In genomic region chr3:194379651-194380050, GRCh38 we compare ENCODE assay signal across 32 cellular contexts. TPM values are rescaled to one million over a fixed set of nuclear protein-coding genes. Genes with fewer than 3 reads are reported as not detected.
A peak's percentile ranks its signal among the peaks of the same experiment; 100 is the strongest.
DNase-seq lines count a peak whose midpoint lies in the region; ATAC-seq and TF ChIP-seq lines count a peak whose summit lies in the region.
"Had no signal": no experiment of that assay in that cellular context is flagged by ENCODE, and none has a peak within 500 bp of the region (broad histone marks: within the 10 kb centered on the region; RNA-seq: fewer than 3 reads in every experiment).

No MANE protein-coding gene starts in this region.

- H3K9ac ChIP-seq in neural progenitor cell: no peak overlapping the region
- H3K9ac ChIP-seq: BLaER1 treated with 17β-estradiol and CSF1 and Interleukin-3, amounts not matched to agents 10 nM and 100 nM had no signal

- no peaks in the 10 kb centered on the region for H4K20me1 ChIP-seq in neural progenitor cell (ENCODE audit: low read depth)
- H4K20me1 ChIP-seq: BLaER1 treated with 17β-estradiol and CSF1 and Interleukin-3, amounts not matched to agents 10 nM and 100 nM had no signal

- H3K4me3 ChIP-seq in RWPE2 (ENCODE audit: severe bottlenecking): no peak overlapping the region
- H3K4me3 ChIP-seq in neural progenitor cell: no peak overlapping the region
- H3K4me3 ChIP-seq in lower lobe of right lung: no peak overlapping the region
- H3K4me3 ChIP-seq: BLaER1 treated with 17β-estradiol and CSF1 and Interleukin-3, amounts not matched to agents 10 nM and 100 nM; heart right ventricle; suprapubic skin had no signal

- H3K79me2 ChIP-seq in neural progenitor cell (ENCODE audit: low read depth): no peaks in the 10 kb centered on the region

- H2AFZ ChIP-seq in neural progenitor cell (replicated peaks): no peak overlapping the region

- H3K27ac ChIP-seq in RWPE2 (ENCODE audit: poor library complexity, severe bottlenecking) (no peak overlapping the region), neural progenitor cell (no peak overlapping the region), lower lobe of right lung (no peak overlapping the region)
- H3K27ac ChIP-seq: 22Rv1; BLaER1 treated with 17β-estradiol and CSF1 and Interleukin-3, amounts not matched to agents 10 nM and 100 nM; heart right ventricle; suprapubic skin; VCaP had no signal

- H3K9me3 ChIP-seq in RWPE2 (ENCODE audit: severe bottlenecking) (no peaks in the 10 kb centered on the region), neural progenitor cell (ENCODE audit: low read depth) (no peaks in the 10 kb centered on the region), lower lobe of right lung (no peaks in the 10 kb centered on the region)
- H3K9me3 ChIP-seq: heart right ventricle, suprapubic skin had no signal

- H3K36me3 ChIP-seq in RWPE2 (ENCODE audit: low read depth) (no peaks in the 10 kb centered on the region), neural progenitor cell (no peaks in the 10 kb centered on the region), lower lobe of right lung (no peaks in the 10 kb centered on the region)
- H3K36me3 ChIP-seq: BLaER1 treated with 17β-estradiol and CSF1 and Interleukin-3, amounts not matched to agents 10 nM and 100 nM; heart right ventricle; suprapubic skin had no signal

- TF ChIP-seq CTCF in RWPE2 (IDR thresholded peaks at IDR 0.05; ENCODE audit: poor library complexity, severe bottlenecking) (no peak), neural progenitor cell (IDR thresholded peaks at IDR 0.05) (no peak), chondrocyte (IDR thresholded peaks at IDR 0.05) (no peak), lower lobe of right lung (IDR thresholded peaks at IDR 0.05) (no peak)

- no peak overlapping the region for H3K4me3 Mint-ChIP-seq in neural progenitor cell
- H3K4me3 Mint-ChIP-seq in chondrocyte (ENCODE audit: unreplicated experiment): no peak overlapping the region
- H3K4me3 Mint-ChIP-seq: activated CD4-positive, alpha-beta T cell treated with anti-CD3 and anti-CD28 coated beads for 36 hours; activated CD8-positive, alpha-beta T cell treated with anti-CD3 and anti-CD28 coated beads for 36 hours; activated naive CD4-positive, alpha-beta T cell treated with anti-CD3 and anti-CD28 coated beads for 36 hours; activated T-helper 1 cell treated with anti-CD3 and anti-CD28 coated beads, Interleukin-12 subunit alpha, Interleukin-12 subunit beta, Interleukin-2, Interleukin-4 antibody, amounts not matched to agents 30 ng/mL and 10 ng/mL and 1 ng/mL, durations not matched to agents 14 hours and 24 hours and 36 hours; HFFc6; IgD-negative memory B cell; natural killer cell treated with Interleukin-12 subunit alpha and Interleukin-12 subunit beta and Interleukin-15 and Interleukin-18, amount 100 ng/mL, for 72 hours had no signal

- H3K4me1 Mint-ChIP-seq in neural progenitor cell (peaks cover 59% of the 10 kb centered on the region), chondrocyte (ENCODE audit: low read depth) (peaks cover 3% of the 10 kb centered on the region)
- H3K4me1 Mint-ChIP-seq: activated CD4-positive, alpha-beta T cell treated with anti-CD3 and anti-CD28 coated beads for 36 hours had no signal

- DNase-seq in NCI-H1417 (lab: John Stamatoyannopoulos, UW) (peak in 2 of 3 experiments; percentile 71 to 86), NCI-H1417 treated with DMSO at 0.1 percent for 48 hours (lab: John Stamatoyannopoulos, UW) (no peak), NCI-H1105 treated with DMSO at 0.1 percent for 48 hours (lab: John Stamatoyannopoulos, UW) (peak; percentile 77), RWPE2 (ENCODE audit: low spot score) (peak; percentile 4), neural progenitor cell (ENCODE audit: low spot score) (no peak), chondrocyte (ENCODE audit: low spot score) (no peak), lower lobe of right lung (no peak), NCI-H187 (lab: John Stamatoyannopoulos, UW) (no peak)
- DNase-seq: activated CD4-positive, alpha-beta T cell treated with anti-CD3 and anti-CD28 coated beads for 36 hours; activated CD8-positive, alpha-beta memory T cell treated with anti-CD3 and anti-CD28 coated beads, Interleukin-2, amount 50 U/mL, for 48 hours; activated CD8-positive, alpha-beta T cell treated with anti-CD3 and anti-CD28 coated beads for 36 hours; activated naive CD4-positive, alpha-beta T cell treated with anti-CD3 and anti-CD28 coated beads for 36 hours; DMS53; foreskin melanocyte; heart right ventricle; HFFc6; MV-4-11; NCI-H2171 treated with DMSO at 0.1 percent for 48 hours; stimulated activated naive CD4-positive, alpha-beta T cell; T-helper 9 cell had no signal

- peaks cover 9% of the 10 kb centered on the region for H3K27me3 Mint-ChIP-seq in neural progenitor cell (ENCODE audit: insufficient read depth, low read depth)
- H3K27me3 Mint-ChIP-seq in chondrocyte (ENCODE audit: low read depth): peaks cover 40% of the 10 kb centered on the region

- H3K4me1 ChIP-seq in RWPE2 (ENCODE audit: insufficient read depth, poor library complexity, severe bottlenecking): no peaks in the 10 kb centered on the region
- peaks cover 64% of the 10 kb centered on the region for H3K4me1 ChIP-seq in neural progenitor cell
- H3K4me1 ChIP-seq in lower lobe of right lung: peaks cover 7% of the 10 kb centered on the region

- intact Hi-C loops in lower lobe of right lung (cut with DNase I): no loop called here

- no peak overlapping the region for H3K4me2 ChIP-seq in neural progenitor cell
- H3K4me2 ChIP-seq: BLaER1 treated with 17β-estradiol and CSF1 and Interleukin-3, amounts not matched to agents 10 nM and 100 nM had no signal

- no peaks in the 10 kb centered on the region for H3K9me3 Mint-ChIP-seq in neural progenitor cell
- no peaks in the 10 kb centered on the region for H3K9me3 Mint-ChIP-seq in chondrocyte (ENCODE audit: low read depth)
- H3K9me3 Mint-ChIP-seq: activated CD8-positive, alpha-beta T cell treated with anti-CD3 and anti-CD28 coated beads for 36 hours; activated naive CD4-positive, alpha-beta T cell treated with anti-CD3 and anti-CD28 coated beads for 36 hours; activated T-helper 1 cell treated with anti-CD3 and anti-CD28 coated beads, Interleukin-12 subunit alpha, Interleukin-12 subunit beta, Interleukin-2, Interleukin-4 antibody, amounts not matched to agents 30 ng/mL and 10 ng/mL and 1 ng/mL, durations not matched to agents 14 hours and 24 hours and 36 hours; HFFc6; natural killer cell treated with Interleukin-12 subunit alpha and Interleukin-12 subunit beta and Interleukin-15 and Interleukin-18, amount 100 ng/mL, for 72 hours had no signal

- H3F3A ChIP-seq in neural progenitor cell (ENCODE audit: low read depth): peaks cover 45% of the 10 kb centered on the region

- H3K36me3 Mint-ChIP-seq in neural progenitor cell (no peaks in the 10 kb centered on the region), chondrocyte (ENCODE audit: low read depth) (no peaks in the 10 kb centered on the region)
- H3K36me3 Mint-ChIP-seq: natural killer cell treated with Interleukin-12 subunit alpha and Interleukin-12 subunit beta and Interleukin-15 and Interleukin-18, amount 100 ng/mL, for 72 hours had no signal

- H3K27me3 ChIP-seq in RWPE2 (ENCODE audit: insufficient read depth, poor library complexity, severe bottlenecking) (no peaks in the 10 kb centered on the region), neural progenitor cell (no peaks in the 10 kb centered on the region), lower lobe of right lung (ENCODE audit: low read depth) (peaks cover 20% of the 10 kb centered on the region)
- H3K27me3 ChIP-seq: BLaER1 treated with 17β-estradiol and CSF1 and Interleukin-3, amounts not matched to agents 10 nM and 100 nM had no signal

- H3K27ac Mint-ChIP-seq in neural progenitor cell (peak overlapping the region; percentile 51), chondrocyte (ENCODE audit: unreplicated experiment) (no peak overlapping the region)
- H3K27ac Mint-ChIP-seq: activated CD4-positive, alpha-beta T cell treated with anti-CD3 and anti-CD28 coated beads for 36 hours; activated CD8-positive, alpha-beta T cell treated with anti-CD3 and anti-CD28 coated beads for 36 hours; activated naive CD4-positive, alpha-beta T cell treated with anti-CD3 and anti-CD28 coated beads for 36 hours; activated T-helper 1 cell treated with anti-CD3 and anti-CD28 coated beads, Interleukin-12 subunit alpha, Interleukin-12 subunit beta, Interleukin-2, Interleukin-4 antibody, amounts not matched to agents 30 ng/mL and 10 ng/mL and 1 ng/mL, durations not matched to agents 14 hours and 24 hours and 36 hours; HFFc6; IgD-negative memory B cell; natural killer cell treated with Interleukin-12 subunit alpha and Interleukin-12 subunit beta and Interleukin-15 and Interleukin-18, amount 100 ng/mL, for 72 hours had no signal

- ATAC-seq in RWPE2 (ENCODE audit: low read depth) (no peak), lower lobe of right lung (no peak)
- ATAC-seq: activated CD4-positive, alpha-beta T cell treated with anti-CD3 and anti-CD28 coated beads for 36 hours; activated CD8-positive, alpha-beta T cell treated with anti-CD3 and anti-CD28 coated beads for 36 hours; heart right ventricle; natural killer cell treated with Interleukin-12 subunit alpha and Interleukin-12 subunit beta and Interleukin-15 and Interleukin-18, amount 100 ng/mL, for 72 hours had no signal

RNA-seq across cellular contexts. Expression of gene LRRC15, which starts 10.1 kb away (rescaled TPM):
- total RNA-seq in neural progenitor cell (ENCODE audit: low replicate concordance): not detected in 2 replicates
- 0.18 to 1.7 TPM (median 0.22 TPM) in 3 replicates for total RNA-seq in chondrocyte
- total RNA-seq in lower lobe of right lung: 0.24 TPM
- total RNA-seq: activated CD8-positive, alpha-beta T cell treated with anti-CD3 and anti-CD28 coated beads for 36 hours; activated naive CD4-positive, alpha-beta T cell treated with anti-CD3 and anti-CD28 coated beads for 36 hours; activated T-helper 1 cell treated with anti-CD3 and anti-CD28 coated beads, Interleukin-12 subunit alpha, Interleukin-12 subunit beta, Interleukin-2, Interleukin-4 antibody, amounts not matched to agents 30 ng/mL and 10 ng/mL and 1 ng/mL, durations not matched to agents 14 hours and 24 hours and 36 hours; HT-29; kidney epithelial cell; natural killer cell treated with Interleukin-12 subunit alpha and Interleukin-12 subunit beta and Interleukin-15 and Interleukin-18, amount 100 ng/mL, for 72 hours had no signal

RNA-seq across cellular contexts. Expression of gene GP5, which starts 19.4 kb away (rescaled TPM):
- 0.03 TPM in 1 of 2 replicates, not detected in the other for total RNA-seq in neural progenitor cell (ENCODE audit: low replicate concordance)
- total RNA-seq in chondrocyte: 0.28 TPM in 1 of 3 replicates, not detected in the others
- 0.38 TPM for total RNA-seq in lower lobe of right lung
- total RNA-seq: HT-29 had no signal

RNA-seq across cellular contexts. Expression of gene CPN2, which starts 28.5 kb away (rescaled TPM):
- total RNA-seq in neural progenitor cell (ENCODE audit: low replicate concordance) (not detected in 2 replicates), chondrocyte (not detected in 3 replicates), lower lobe of right lung (not detected)
- total RNA-seq: activated CD4-positive, alpha-beta T cell treated with anti-CD3 and anti-CD28 coated beads for 36 hours; activated CD8-positive, alpha-beta T cell treated with anti-CD3 and anti-CD28 coated beads for 36 hours; activated naive CD4-positive, alpha-beta T cell treated with anti-CD3 and anti-CD28 coated beads for 36 hours; activated T-helper 1 cell treated with anti-CD3 and anti-CD28 coated beads, Interleukin-12 subunit alpha, Interleukin-12 subunit beta, Interleukin-2, Interleukin-4 antibody, amounts not matched to agents 30 ng/mL and 10 ng/mL and 1 ng/mL, durations not matched to agents 14 hours and 24 hours and 36 hours; dermis microvascular lymphatic vessel endothelial cell; HT-29; kidney epithelial cell; lung microvascular endothelial cell; natural killer cell treated with Interleukin-12 subunit alpha and Interleukin-12 subunit beta and Interleukin-15 and Interleukin-18, amount 100 ng/mL, for 72 hours; suprapubic skin; ureter had no signal

Comparison
In these comparisons a context has a peak if more than half of its experiments do, and no peak if none do; other contexts are left out.
1. DNase-seq: peak in NCI-H1417 (2 of 3), NCI-H1105 treated with DMSO at 0.1 percent for 48 hours (single experiment) and RWPE2 (single experiment); none in NCI-H1417 treated with DMSO at 0.1 percent for 48 hours (single experiment), neural progenitor cell (single experiment), chondrocyte (single experiment), lower lobe of right lung (single experiment) and NCI-H187 (0 of 2).